ENCODE assay signal across 8 cellular contexts in the genomic region with DNA sequence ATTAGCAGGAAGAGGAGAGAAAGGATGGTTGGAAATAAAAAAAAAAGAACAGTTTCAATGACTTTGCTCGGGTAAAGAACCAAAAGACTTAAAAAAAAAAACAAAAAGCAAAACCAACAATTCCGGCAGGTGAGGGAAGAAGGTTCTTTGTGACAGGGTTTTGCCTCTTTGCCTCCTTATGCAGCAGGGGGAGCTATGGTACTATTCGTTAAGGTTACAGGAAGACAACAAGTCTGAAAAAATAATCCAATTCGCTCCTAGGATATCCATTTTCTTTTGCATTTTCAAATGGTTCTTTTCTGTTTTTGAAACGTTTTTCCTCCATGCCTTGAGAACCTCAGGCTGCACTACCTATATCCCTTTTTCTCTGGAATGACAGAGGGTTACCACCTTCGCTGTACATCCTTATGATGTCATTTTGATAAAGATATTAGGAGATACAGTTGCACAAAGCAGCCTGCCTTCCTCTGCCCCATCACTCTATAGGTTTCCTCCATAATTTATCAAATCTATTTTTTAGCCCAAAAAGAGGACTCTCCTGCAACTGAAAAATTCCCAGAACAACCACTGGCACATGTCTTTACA. TPM values are rescaled to one million over a fixed set of nuclear protein-coding genes. Genes with fewer than 3 reads are reported as not detected.
DNase-seq lines count a peak whose midpoint lies in the region; ATAC-seq, FAIRE-seq and TF ChIP-seq lines count a peak whose summit lies in the region.

No MANE protein-coding gene starts in this region.

- H3K4me3 ChIP-seq in A673 (ENCODE audit: low read depth, low read length, poor library complexity, severe bottlenecking) (no peak overlapping the region), mucosa of descending colon (no peak overlapping the region)

- no TSS peak for BruUV-seq in A673 (replicated peaks; lab: Mats Ljungman, UMichigan)

- H3K4me1 ChIP-seq in A673 (ENCODE audit: insufficient read depth, low read length, poor library complexity, severe bottlenecking), result no peaks in the 10 kb centered on the region
- H3K4me1 ChIP-seq in mucosa of descending colon (ENCODE audit: low read depth), result no peaks in the 10 kb centered on the region

- TF ChIP-seq CTCF in A673 (conservative IDR thresholded peaks at IDR 0.05; ENCODE audit: low read depth, low read length) (peak; percentile 54), mucosa of descending colon (IDR thresholded peaks at IDR 0.05) (no peak)

- DNase-seq in A673 (ENCODE audit: low spot score) (peak; percentile 36), ELR (ENCODE audit: low read depth) (peak; percentile 80), Kasumi-1 (lab: John Stamatoyannopoulos, UW) (peak; percentile 80 to 90), RCC 7860 (ENCODE audit: low spot score) (peak; percentile 45), dedifferentiated amniotic fluid mesenchymal stem cell (ENCODE audit: extremely low spot score) (peak; percentile 82), mucosa of descending colon (peak in 1 of 3 donors; percentile 75)

- H3K36me3 ChIP-seq in A673 (ENCODE audit: insufficient read depth, low read length, poor library complexity, severe bottlenecking) (no peaks in the 10 kb centered on the region), mucosa of descending colon (ENCODE audit: low read depth) (no peaks in the 10 kb centered on the region)

- FAIRE-seq in RCC 7860 (lab: Jason Lieb, UNC), result peak; percentile 69

- CTCF ChIA-PET in A673 (lab: Charles Lee), result no interaction called here

- H3K9me3 ChIP-seq in A673 (ENCODE audit: low read depth, low read length, poor library complexity, severe bottlenecking) (no peaks in the 10 kb centered on the region), mucosa of descending colon (no peaks in the 10 kb centered on the region)

- H3K27ac ChIP-seq in A673 (ENCODE audit: low read depth, low read length, poor library complexity, severe bottlenecking), result no peak overlapping the region

- H3K27me3 ChIP-seq in A673 (replicated peaks; ENCODE audit: insufficient read depth, low read depth, low read length, poor library complexity), result no peaks in the 10 kb centered on the region

- POLR2A ChIA-PET in A673 (lab: Charles Lee; ENCODE audit: low non-redundant PET), result no interaction called here

- peak; percentile 67 for ATAC-seq in mucosa of descending colon
- ATAC-seq in HG02884 (IDR thresholded peaks at IDR 0.05; ENCODE audit: unreplicated experiment), result no peak
- no peak for ATAC-seq in GM18502 (IDR thresholded peaks at IDR 0.05; ENCODE audit: poor library complexity, unreplicated experiment)

- intact Hi-C loops in A673 (cut with micrococcal nuclease; ENCODE audit: unreplicated experiment), result no loop called here
- intact Hi-C loops in mucosa of descending colon (cut with DNase I, micrococcal nuclease), result no loop called here

RNA-seq across cellular contexts. Expression of gene CFAP20DC, which starts 55.0 kb away (rescaled TPM):
- total RNA-seq in A673 (2021) (0.74 and 1.3 TPM in 2 replicates), mucosa of descending colon (1 to 10 TPM in 1 of 3 donors, under 1 TPM in 2; 0.49 to 1.0 (median 0.57) TPM)
